ENCODE assay signal across 30 cellular contexts in the genomic region with DNA sequence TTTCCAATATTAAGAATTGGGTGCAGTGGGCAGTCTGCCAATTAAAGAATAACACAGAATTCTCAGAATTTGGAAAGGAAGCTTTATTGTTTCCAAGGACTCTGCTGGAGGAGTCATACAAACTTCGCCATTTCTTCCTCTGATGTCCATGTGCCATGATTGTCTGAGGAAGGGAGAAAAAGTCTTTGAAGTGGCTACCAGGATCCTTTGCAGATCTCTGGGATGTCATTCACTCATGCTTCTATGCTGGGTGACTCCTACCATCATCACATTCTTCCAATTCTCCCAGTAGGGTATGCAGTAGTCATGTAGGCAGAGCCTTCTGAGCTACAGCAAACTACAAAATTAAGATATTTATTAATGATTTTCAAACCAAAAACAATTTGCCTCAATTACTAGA.
"Had no signal": no experiment of that assay in that cellular context is flagged by ENCODE, and none has a peak within 500 bp of the region (broad histone marks: within the 10 kb centered on the region; RNA-seq: fewer than 3 reads in every experiment).

No MANE protein-coding gene starts in this region.

- H3K36me3 ChIP-seq: esophagus muscularis mucosa, gastrocnemius medialis, heart left ventricle had no signal

- FAIRE-seq: astrocyte, colon, TTC549 had no signal

- H3K4me3 ChIP-seq: esophagus muscularis mucosa, gastrocnemius medialis, heart left ventricle had no signal

- H3K27ac Mint-ChIP-seq: activated CD4-positive, alpha-beta memory T cell treated with anti-CD3 and anti-CD28 coated beads for 36 hours; activated CD4-positive, alpha-beta T cell treated with anti-CD3 and anti-CD28 coated beads for 36 hours; activated CD4-positive, alpha-beta T cell treated with anti-CD3 and anti-CD28 coated beads, Interleukin-2, amount 10 ng/mL, durations not matched to agents 24 days and 14 days; activated naive CD8-positive, alpha-beta T cell; activated T-helper 17 cell treated with anti-CD3 and anti-CD28 coated beads, Interleukin-2, amount 50 U/mL, for 72 hours; effector memory CD8-positive, alpha-beta T cell had no signal

- DNase-seq: activated CD4-positive, alpha-beta memory T cell treated with anti-CD3 and anti-CD28 coated beads for 36 hours; activated CD4-positive, alpha-beta T cell treated with anti-CD3 and anti-CD28 coated beads for 36 hours; activated CD4-positive, alpha-beta T cell treated with anti-CD3 and anti-CD28 coated beads, Interleukin-2, amount 10 ng/mL, durations not matched to agents 24 days and 14 days; activated CD4-positive, CD25-positive, alpha-beta regulatory T cell; activated CD4-positive, CD25-positive, alpha-beta regulatory T cell treated with anti-CD3 and anti-CD28 coated beads, Interleukin-2, amount 50 U/mL, for 72 hours; activated CD8-positive, alpha-beta memory T cell treated with anti-CD3 and anti-CD28 coated beads for 24 hours; activated effector memory CD4-positive, alpha-beta T cell treated with Interleukin-2 at 50 U/mL for 16 hours; activated gamma-delta T cell treated with Interleukin-2 at 50 U/mL for 16 hours; activated naive CD4-positive, alpha-beta T cell treated with anti-CD3 and anti-CD28 coated beads, Interleukin-2, amount 50 U/mL, for 16 hours; activated naive CD4-positive, alpha-beta T cell treated with Interleukin-2 at 50 U/mL for 16 hours; activated T-cell treated with anti-CD3 and anti-CD28 coated beads, Interleukin-2, amount 50 U/mL, for 4 hours; amniotic stem cell; anterior cingulate cortex; caudate nucleus; cortex of kidney; dermis blood vessel endothelial cell; effector CD4-positive, alpha-beta T cell; effector memory CD8-positive, alpha-beta T cell; erythroblast; foreskin keratinocyte; gastrocnemius medialis; glutamatergic neuron; heart left ventricle; T-helper 2 cell had no signal

- H3K9me3 Mint-ChIP-seq: activated CD4-positive, alpha-beta memory T cell treated with anti-CD3 and anti-CD28 coated beads for 36 hours; activated CD4-positive, alpha-beta T cell treated with anti-CD3 and anti-CD28 coated beads, Interleukin-2, amount 10 ng/mL, durations not matched to agents 24 days and 14 days; activated T-cell treated with anti-CD3 and anti-CD28 coated beads, Interleukin-2, amount 50 U/mL, for 4 hours; activated T-helper 17 cell treated with anti-CD3 and anti-CD28 coated beads, Interleukin-2, amount 50 U/mL, for 72 hours; effector memory CD8-positive, alpha-beta T cell had no signal

- H3K27ac ChIP-seq: esophagus muscularis mucosa, foreskin keratinocyte, gastrocnemius medialis, heart left ventricle had no signal

- H3K4me3 Mint-ChIP-seq: activated CD4-positive, alpha-beta memory T cell treated with anti-CD3 and anti-CD28 coated beads for 36 hours; activated CD4-positive, alpha-beta T cell treated with anti-CD3 and anti-CD28 coated beads for 36 hours; activated CD4-positive, alpha-beta T cell treated with anti-CD3 and anti-CD28 coated beads, Interleukin-2, amount 10 ng/mL, durations not matched to agents 24 days and 14 days; activated naive CD8-positive, alpha-beta T cell; activated T-cell treated with anti-CD3 and anti-CD28 coated beads, Interleukin-2, amount 50 U/mL, for 4 hours; activated T-helper 17 cell treated with anti-CD3 and anti-CD28 coated beads, Interleukin-2, amount 50 U/mL, for 72 hours; effector memory CD8-positive, alpha-beta T cell had no signal

- H3K27me3 ChIP-seq: esophagus muscularis mucosa, foreskin keratinocyte, gastrocnemius medialis, heart left ventricle had no signal

- H3K9me3 ChIP-seq: esophagus muscularis mucosa, gastrocnemius medialis, heart left ventricle had no signal

- H3K36me3 Mint-ChIP-seq: activated CD4-positive, alpha-beta memory T cell treated with anti-CD3 and anti-CD28 coated beads for 36 hours; activated naive CD8-positive, alpha-beta T cell had no signal

- ATAC-seq: activated CD4-positive, alpha-beta T cell treated with anti-CD3 and anti-CD28 coated beads for 36 hours; activated T-cell treated with anti-CD3 and anti-CD28 coated beads, Interleukin-2, amount 50 U/mL, for 4 hours; activated T-helper 17 cell treated with anti-CD3 and anti-CD28 coated beads, Interleukin-2, amount 50 U/mL, for 72 hours; effector memory CD8-positive, alpha-beta T cell; foreskin keratinocyte; gastrocnemius medialis; heart left ventricle had no signal
